ENCODE assay signal across 20 cellular contexts in the genomic region with DNA sequence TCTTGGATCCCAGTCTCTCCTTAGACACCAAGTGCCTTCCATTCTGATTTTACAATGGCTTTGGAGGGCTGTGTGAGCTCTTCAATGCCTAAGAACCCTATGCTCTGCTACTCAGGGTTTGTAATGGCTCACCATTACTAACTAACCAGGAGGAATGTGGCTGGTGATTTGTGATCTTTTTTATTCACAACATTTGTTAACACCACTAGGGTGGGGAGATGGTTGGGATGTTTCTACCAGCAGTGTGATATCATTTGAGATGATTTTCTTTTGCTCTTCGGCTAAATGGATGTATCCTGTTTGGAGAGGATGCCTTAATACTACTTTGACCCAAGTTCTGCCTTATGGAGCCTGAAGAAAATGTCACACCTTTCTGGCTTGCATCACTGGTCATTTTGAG. TPM values are rescaled to one million over a fixed set of nuclear protein-coding genes. Genes with fewer than 3 reads are reported as not detected.
A peak's percentile ranks its signal among the peaks of the same experiment; 100 is the strongest.
DNase-seq lines count a peak whose midpoint lies in the region; ATAC-seq and TF ChIP-seq lines count a peak whose summit lies in the region.
"Had no signal": no experiment of that assay in that cellular context is flagged by ENCODE, and none has a peak within 500 bp of the region (broad histone marks: within the 10 kb centered on the region; RNA-seq: fewer than 3 reads in every experiment).

No MANE protein-coding gene starts in this region.

- no peaks in the 10 kb centered on the region for H3K4me1 ChIP-seq in mesendoderm (ENCODE audit: control insufficient read depth, low read depth, low read length)
- H3K4me1 ChIP-seq in breast epithelium: no peaks in the 10 kb centered on the region
- H3K4me1 ChIP-seq: BLaER1, HAP-1 had no signal

- no peaks in the 10 kb centered on the region for H3K79me2 ChIP-seq in mesendoderm (ENCODE audit: control insufficient read depth, insufficient read depth, low read length)

- TF ChIP-seq POLR2A in breast epithelium (IDR thresholded peaks at IDR 0.05): no peak

- no peak overlapping the region for H2BK120ac ChIP-seq in mesendoderm (ENCODE audit: low read depth, low read length)

- H4K8ac ChIP-seq in mesendoderm (ENCODE audit: low read depth, low read length): no peak overlapping the region

- H2BK15ac ChIP-seq in mesendoderm (replicated peaks; ENCODE audit: low read depth): no peak overlapping the region

- no peak overlapping the region for H3K4ac ChIP-seq in mesendoderm (ENCODE audit: low read depth, low read length)

- DNase-seq in ELR (ENCODE audit: low read depth) (peak; percentile 22), LHCN-M2 (ENCODE audit: low read depth) (peak; percentile 34), mesendoderm (peak; percentile 47), SKM-1 treated with dmso at 0.1 percent for 144 hours (lab: John Stamatoyannopoulos, UW; ENCODE audit: unreplicated experiment) (no peak), breast epithelium (ENCODE audit: low spot score in 2 of 2) (no peak), putamen (ENCODE audit: low spot score) (no peak)
- DNase-seq in stimulated activated naive CD4-positive, alpha-beta T cell treated with Interleukin-2 at 50 U/mL for 16 hours (lab: John Stamatoyannopoulos, UW): no peak
- DNase-seq: AML-193; CD4-positive, CD25-positive, alpha-beta regulatory T cell; DMS53; IMR-90; KBM-7 had no signal

- peak; percentile 6 for ATAC-seq in GM21515 (IDR thresholded peaks at IDR 0.05; ENCODE audit: unreplicated experiment)

- no peak overlapping the region for H3K18ac ChIP-seq in mesendoderm (ENCODE audit: low read length)

- no peaks in the 10 kb centered on the region for H3K79me1 ChIP-seq in mesendoderm (ENCODE audit: low read length)

- H3K56ac ChIP-seq in mesendoderm (ENCODE audit: low read length): no peak overlapping the region

- H4K5ac ChIP-seq in mesendoderm (ENCODE audit: low read length): no peak overlapping the region

- H3K23ac ChIP-seq in mesendoderm (ENCODE audit: low read length): no peak overlapping the region

- no peak overlapping the region for H2BK5ac ChIP-seq in mesendoderm (ENCODE audit: low read length)

- no peak overlapping the region for H2AK5ac ChIP-seq in mesendoderm (ENCODE audit: low read length)

- no peak for TF ChIP-seq CTCF in breast epithelium (IDR thresholded peaks at IDR 0.05)

- H3K27me3 ChIP-seq in mesendoderm (ENCODE audit: insufficient read depth, low read length, poor library complexity): no peaks in the 10 kb centered on the region
- no peaks in the 10 kb centered on the region for H3K27me3 ChIP-seq in breast epithelium
- H3K27me3 ChIP-seq: BLaER1 had no signal

- peaks cover 0 to 1% of the 10 kb centered on the region in 2 donors for H3K9me3 ChIP-seq in breast epithelium
- H3K9me3 ChIP-seq: HAP-1 had no signal

- intact Hi-C loops in breast epithelium (cut with DNase I; ENCODE audit: low total_unique reads): no loop called here

- H3K4me3 ChIP-seq in mesendoderm (ENCODE audit: low read length): no peak overlapping the region
- H3K4me3 ChIP-seq in breast epithelium: no peak overlapping the region
- H3K4me3 ChIP-seq: BLaER1, HAP-1 had no signal

- H3K27ac ChIP-seq in mesendoderm (ENCODE audit: low read depth, low read length): no peak overlapping the region
- no peak overlapping the region for H3K27ac ChIP-seq in breast epithelium
- H3K27ac ChIP-seq: 22Rv1, BLaER1 had no signal

- WGBS in mesendoderm (ENCODE audit: extremely low coverage, insufficient coverage, low lambda C conversion rate): no CpG with 5 or more reads among the region's 1 CpG

- H3K9ac ChIP-seq in mesendoderm (ENCODE audit: low read length): no peak overlapping the region
- H3K9ac ChIP-seq: BLaER1 had no signal

- H3K36me3 ChIP-seq in mesendoderm (ENCODE audit: control insufficient read depth, insufficient read depth, low read length): no peaks in the 10 kb centered on the region
- H3K36me3 ChIP-seq in breast epithelium: no peaks in the 10 kb centered on the region
- H3K36me3 ChIP-seq: BLaER1, HAP-1 had no signal

- no peak overlapping the region for H3K4me2 ChIP-seq in mesendoderm (ENCODE audit: low read length)
- H3K4me2 ChIP-seq: BLaER1 had no signal

RNA-seq across cellular contexts. Expression of a gene that starts 40.4 kb away (rescaled TPM):
- 0.19 TPM in 1 of 2 replicates, not detected in the other for total RNA-seq in LHCN-M2 (2014; rRNA removed)
- not detected for polyA plus RNA-seq in LHCN-M2 (2012)
- not detected for polyA plus RNA-seq in mesendoderm (2013, experiment 1 of 2)
- polyA plus RNA-seq in mesendoderm (2013, experiment 2 of 2): not detected
- total RNA-seq in breast epithelium: 1 to 10 TPM in 2 of 3 donors, not detected in 1; 1.0 to 1.3 TPM
- total RNA-seq: A673; CD4-positive, CD25-positive, alpha-beta regulatory T cell; Daoy; G401; H1; IMR-90 had no signal
- polyA plus RNA-seq: CD4-positive, CD25-positive, alpha-beta regulatory T cell; H1; IMR-90 had no signal

Comparison
In these comparisons a context has a peak if more than half of its experiments do, and no peak if none do; other contexts are left out.
1. DNase-seq: peak in ELR (single experiment), LHCN-M2 (single experiment) and mesendoderm (single experiment); none in SKM-1 treated with dmso at 0.1 percent for 144 hours (single experiment), stimulated activated naive CD4-positive, alpha-beta T cell treated with Interleukin-2 at 50 U/mL for 16 hours (single experiment), breast epithelium (0 of 2) and putamen (single experiment).